ENCODE assay signal across 20 cellular contexts in the genomic region with DNA sequence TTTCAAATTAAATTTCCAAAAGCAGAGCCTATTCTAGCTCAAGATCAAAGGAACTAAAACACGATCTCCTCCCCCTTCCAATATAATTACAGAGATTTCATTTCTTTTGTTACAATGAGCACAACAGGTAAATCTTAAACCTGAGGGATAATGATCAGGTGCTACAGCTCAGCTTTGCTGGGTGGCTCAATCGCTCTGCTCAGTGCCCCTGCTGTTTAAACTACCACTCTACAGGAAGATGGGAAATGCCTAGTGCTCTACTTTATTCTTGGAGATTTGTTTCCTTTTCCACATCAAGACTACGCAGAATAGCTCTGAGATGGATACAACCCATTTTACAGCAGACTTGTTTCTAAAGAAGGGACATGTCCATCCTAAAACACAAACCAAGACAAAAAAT.
DNase-seq lines count a peak whose midpoint lies in the region; ATAC-seq and TF ChIP-seq lines count a peak whose summit lies in the region.
"Had no signal": no experiment of that assay in that cellular context is flagged by ENCODE, and none has a peak within 500 bp of the region (broad histone marks: within the 10 kb centered on the region; RNA-seq: fewer than 3 reads in every experiment).

No MANE protein-coding gene starts in this region.

- H3K79me1 ChIP-seq in H9 (ENCODE audit: insufficient read depth, low read depth, low read length, poor library complexity, severe bottlenecking) = no peaks in the 10 kb centered on the region

- H3K23ac ChIP-seq in H9 (ENCODE audit: insufficient read length, low read depth, low read length) = no peak overlapping the region

- H3K4me1 ChIP-seq in H9 (ENCODE audit: insufficient read depth, low read length) = peaks cover 13% of the 10 kb centered on the region
- peaks cover 80% of the 10 kb centered on the region for H3K4me1 ChIP-seq in OCI-LY1 (ENCODE audit: insufficient read depth, low read length, severe bottlenecking)
- H3K4me1 ChIP-seq in left ventricle myocardium inferior = peaks cover 24% of the 10 kb centered on the region
- H3K4me1 ChIP-seq: Peyer's patch had no signal

- no peak overlapping the region for H3K9ac ChIP-seq in H9 (ENCODE audit: extremely low read depth, insufficient read length, low read length)
- H3K9ac ChIP-seq in OCI-LY1 (ENCODE audit: low read length) = peak overlapping the region; percentile 18; the same call in 1 of the 2 replicates

- H3K4me3 Mint-ChIP-seq in H9 (no peak overlapping the region), nephron progenitor cell (no peak overlapping the region)
- H3K4me3 Mint-ChIP-seq: CD8-positive, alpha-beta memory T cell; HFFc6 had no signal

- H3K36me3 Mint-ChIP-seq in H9 (ENCODE audit: insufficient read depth in 1 of 3, low read depth in 3 of 3) (no peaks in the 10 kb centered on the region; a peak in 2 of 7 replicates), nephron progenitor cell (ENCODE audit: low read depth) (peaks cover 27% of the 10 kb centered on the region)
- H3K36me3 Mint-ChIP-seq: CD8-positive, alpha-beta memory T cell had no signal

- H3K9me2 ChIP-seq in OCI-LY1 (ENCODE audit: low read depth, low read length) = no peaks in the 10 kb centered on the region

- H3K27me3 Mint-ChIP-seq in H9 (ENCODE audit: low read depth) = no peaks in the 10 kb centered on the region
- no peaks in the 10 kb centered on the region for H3K27me3 Mint-ChIP-seq in nephron progenitor cell (ENCODE audit: low read depth, poor library complexity)
- H3K27me3 Mint-ChIP-seq: CD8-positive, alpha-beta memory T cell had no signal

- H4K5ac ChIP-seq in H9 (ENCODE audit: insufficient read length, low read depth, low read length) = no peak overlapping the region

- H3K9me3 ChIP-seq in H9 (ENCODE audit: control insufficient read depth, low read depth, low read length) = no peaks in the 10 kb centered on the region
- H3K9me3 ChIP-seq in OCI-LY1 (ENCODE audit: low read length) = no peaks in the 10 kb centered on the region
- no peaks in the 10 kb centered on the region for H3K9me3 ChIP-seq in left ventricle myocardium inferior (replicated peaks)
- H3K9me3 ChIP-seq: MG63, Peyer's patch had no signal

- H4K20me1 ChIP-seq in H9 (ENCODE audit: control insufficient read depth, insufficient read depth, insufficient read length) = no peaks in the 10 kb centered on the region
- no peaks in the 10 kb centered on the region for H4K20me1 ChIP-seq in OCI-LY1 (ENCODE audit: insufficient read depth, low read length)

- H2BK120ac ChIP-seq in H9 (ENCODE audit: low read depth, low read length, poor library complexity, severe bottlenecking) = no peak overlapping the region

- H3K9me3 Mint-ChIP-seq in H9 (no peaks in the 10 kb centered on the region; a peak in 1 of 5 replicates), nephron progenitor cell (peaks cover 1% of the 10 kb centered on the region)
- H3K9me3 Mint-ChIP-seq: CD8-positive, alpha-beta memory T cell; HFFc6 had no signal

- H3F3A ChIP-seq in OCI-LY1 (ENCODE audit: insufficient read depth, low read length) = no peaks in the 10 kb centered on the region

- H3K27ac ChIP-seq in H9 (ENCODE audit: insufficient read length, low read depth, low read length) (no peak overlapping the region), OCI-LY1 (ENCODE audit: low read depth, low read length, poor library complexity, severe bottlenecking) (peak overlapping the region; percentile 98), left ventricle myocardium inferior (replicated peaks) (no peak overlapping the region)
- H3K27ac ChIP-seq: 22Rv1, Peyer's patch, SK-N-MC had no signal

- no peak overlapping the region for H3K4me2 ChIP-seq in H9 (ENCODE audit: insufficient read depth, insufficient read length, low read length)
- H3K4me2 ChIP-seq in OCI-LY1 (ENCODE audit: low read length) = no peak overlapping the region; the same call in 1 of the 2 replicates

- H4K8ac ChIP-seq in H9 (replicated peaks; ENCODE audit: insufficient read length, low read depth, low read length) = no peak overlapping the region

- no peak overlapping the region for H3K4ac ChIP-seq in H9 (ENCODE audit: low read depth, low read length)

- no peak overlapping the region for H2AFZ ChIP-seq in H9 (ENCODE audit: low read length)
- no peak overlapping the region for H2AFZ ChIP-seq in OCI-LY1 (ENCODE audit: low read length)

- H3K4me3 ChIP-seq in OCI-LY1 (ENCODE audit: low read depth, low read length, poor library complexity, severe bottlenecking) (no peak overlapping the region), left ventricle myocardium inferior (no peak overlapping the region)
- H3K4me3 ChIP-seq: MG63, Peyer's patch, SK-N-MC had no signal

- H3T11ph ChIP-seq in H9 (ENCODE audit: low read length) = no peak overlapping the region

- peak; percentile 20 for DNase-seq in DMS 273 (lab: John Stamatoyannopoulos, UW; ENCODE audit: unreplicated experiment)
- no peak for DNase-seq in DMS 273 treated with DMSO at 0.1 percent for 48 hours (lab: John Stamatoyannopoulos, UW)
- no peak for DNase-seq in H9
- no peak for DNase-seq in nephron progenitor cell
- DNase-seq in left ventricle myocardium inferior = no peak
- no peak for DNase-seq in glomerular visceral epithelial cell (ENCODE audit: extremely low spot score)
- DNase-seq: CD8-positive, alpha-beta memory T cell; GF-D8; HFFc6; MG63; NCI-H1092; NCI-H2029; NCI-H345; NCI-H526; Peyer's patch had no signal

- H2BK20ac ChIP-seq in H9 (ENCODE audit: low read depth, low read length, poor library complexity, severe bottlenecking) = no peak overlapping the region

- H3K23me2 ChIP-seq in H9 (ENCODE audit: insufficient read length, low read depth, low read length, poor library complexity, severe bottlenecking) = no peaks in the 10 kb centered on the region

- H2BK15ac ChIP-seq in H9 (ENCODE audit: low read depth, low read length) = no peak overlapping the region

- no peak for ATAC-seq in HG03025 (IDR thresholded peaks at IDR 0.05; ENCODE audit: low FRiP score, unreplicated experiment)
- ATAC-seq: Right ventricle myocardium inferior had no signal

- no peak overlapping the region for H4K91ac ChIP-seq in H9 (ENCODE audit: insufficient read length, low read depth, low read length)

- no peak overlapping the region for H3K18ac ChIP-seq in H9 (ENCODE audit: insufficient read length, low read depth, low read length)

- H3K36me3 ChIP-seq in OCI-LY1 (ENCODE audit: insufficient read depth, low read length) = no peaks in the 10 kb centered on the region
- no peaks in the 10 kb centered on the region for H3K36me3 ChIP-seq in left ventricle myocardium inferior
- H3K36me3 ChIP-seq: MG63, Peyer's patch had no signal

- no peak overlapping the region for H3K14ac ChIP-seq in H9 (ENCODE audit: insufficient read depth, low read length)

- intact Hi-C loops in left ventricle myocardium inferior (cut with micrococcal nuclease) = loop anchor here (10.0 kb wide), 1 partner anchor 79 kb away; no protein-coding TSS in a partner anchor

- peaks cover 13% of the 10 kb centered on the region; the same call in 1 of the 2 replicates for H3K79me2 ChIP-seq in H9 (ENCODE audit: insufficient read depth, low read length)
- peaks cover 18% of the 10 kb centered on the region for H3K79me2 ChIP-seq in OCI-LY1 (ENCODE audit: insufficient read depth, low read length)

- WGBS in H9 (ENCODE audit: extremely low coverage, insufficient read length, low lambda C conversion rate) = no CpG with 5 or more reads among the region's 3 CpGs

- H3K27me3 ChIP-seq in H9 (ENCODE audit: insufficient read depth, low read length) = no peaks in the 10 kb centered on the region
- no peaks in the 10 kb centered on the region for H3K27me3 ChIP-seq in OCI-LY1 (ENCODE audit: insufficient read depth, low read length)
- H3K27me3 ChIP-seq in left ventricle myocardium inferior (ENCODE audit: low read depth) = no peaks in the 10 kb centered on the region
- H3K27me3 ChIP-seq: MG63, Peyer's patch had no signal

- no peak overlapping the region for H3K56ac ChIP-seq in H9 (ENCODE audit: insufficient read length, low read depth, low read length)

- H2BK12ac ChIP-seq in H9 (ENCODE audit: insufficient read length, low read depth, low read length) = no peak overlapping the region

- TF ChIP-seq CTCF in H9 (conservative IDR thresholded peaks at IDR 0.05) = peak; percentile 21; the same call in 1 of the 3 replicates
- TF ChIP-seq CTCF in OCI-LY1 (IDR thresholded peaks at IDR 0.05; ENCODE audit: low read length) = no peak
- no peak for TF ChIP-seq CTCF in nephron progenitor cell (IDR thresholded peaks at IDR 0.05)
- no peak for TF ChIP-seq CTCF in left ventricle myocardium inferior (IDR thresholded peaks at IDR 0.05; ENCODE audit: borderline replicate concordance)

- H3K4me1 Mint-ChIP-seq in H9 = peaks cover 58 to 74% of the 10 kb centered on the region in 2 experiments
- H3K4me1 Mint-ChIP-seq in nephron progenitor cell = peaks cover 76% of the 10 kb centered on the region
- H3K4me1 Mint-ChIP-seq: CD8-positive, alpha-beta memory T cell had no signal

- H2BK5ac ChIP-seq in H9 (ENCODE audit: insufficient read length, low read length) = no peak overlapping the region

- H2AK5ac ChIP-seq in H9 (ENCODE audit: insufficient read length, low read length) = no peak overlapping the region

- peak overlapping the region in 1 of 3 experiments; percentile 44; a peak in 3 of 7 replicates for H3K27ac Mint-ChIP-seq in H9
- H3K27ac Mint-ChIP-seq in nephron progenitor cell = peak overlapping the region; percentile 76
- H3K27ac Mint-ChIP-seq: CD8-positive, alpha-beta memory T cell; HFFc6 had no signal
